1 cellular context compared by ENCODE assay signal in the genomic region with DNA sequence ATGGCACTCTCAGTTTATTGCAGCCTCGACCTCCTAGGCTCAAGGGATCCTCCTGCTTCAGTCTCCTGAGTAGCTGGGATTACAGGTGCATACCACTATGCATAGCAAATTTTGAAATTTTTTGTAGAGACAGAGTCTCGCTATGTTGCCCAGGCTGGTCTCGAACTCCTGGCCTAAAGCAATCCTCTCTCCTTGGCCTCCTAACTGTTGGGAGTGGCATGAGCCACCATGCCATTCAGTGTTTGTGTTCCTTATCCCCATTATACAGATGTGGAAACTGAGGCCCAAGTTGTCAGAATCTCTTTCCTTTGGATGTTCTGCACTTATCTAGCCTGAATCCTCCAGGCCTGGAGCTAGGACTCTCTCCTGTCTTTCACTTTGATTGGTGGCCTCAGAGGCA.
A peak's percentile ranks its signal among the peaks of the same experiment; 100 is the strongest.
TF ChIP-seq lines count a peak whose summit lies in the region.

No MANE protein-coding gene starts in this region.

TF ChIP-seq in HepG2, 621 proteins besides CTCF, POLR2A, EP300 and RAD21 (continued from another document):
- TF ChIP-seq, protein P1, sequence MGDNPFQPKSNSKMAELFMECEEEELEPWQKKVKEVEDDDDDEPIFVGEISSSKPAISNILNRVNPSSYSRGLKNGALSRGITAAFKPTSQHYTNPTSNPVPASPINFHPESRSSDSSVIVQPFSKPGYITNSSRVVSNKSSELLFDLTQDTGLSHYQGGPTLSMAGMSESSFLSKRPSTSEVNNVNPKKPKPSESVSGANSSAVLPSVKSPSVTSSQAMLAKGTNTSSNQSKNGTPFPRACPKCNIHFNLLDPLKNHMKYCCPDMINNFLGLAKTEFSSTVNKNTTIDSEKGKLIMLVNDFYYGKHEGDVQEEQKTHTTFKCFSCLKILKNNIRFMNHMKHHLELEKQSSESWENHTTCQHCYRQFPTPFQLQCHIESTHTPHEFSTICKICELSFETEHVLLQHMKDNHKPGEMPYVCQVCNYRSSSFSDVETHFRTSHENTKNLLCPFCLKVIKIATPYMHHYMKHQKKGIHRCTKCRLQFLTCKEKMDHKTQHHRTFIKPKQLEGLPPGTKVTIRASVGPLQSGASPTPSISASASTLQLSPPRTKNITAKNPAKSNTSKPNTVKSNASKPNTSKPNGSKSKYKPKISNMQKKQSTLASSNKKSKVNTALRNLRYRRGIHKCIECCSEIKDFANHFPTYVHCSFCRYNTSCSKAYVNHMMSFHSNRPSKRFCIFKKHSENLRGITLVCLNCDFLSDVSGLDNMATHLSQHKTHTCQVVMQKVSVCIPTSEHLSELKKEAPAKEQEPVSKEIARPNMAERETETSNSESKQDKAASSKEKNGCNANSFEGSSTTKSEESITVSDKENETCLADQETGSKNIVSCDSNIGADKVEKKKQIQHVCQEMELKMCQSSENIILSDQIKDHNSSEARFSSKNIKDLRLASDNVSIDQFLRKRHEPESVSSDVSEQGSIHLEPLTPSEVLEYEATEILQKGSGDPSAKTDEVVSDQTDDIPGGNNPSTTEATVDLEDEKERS (CRISPR knock-in tag; IDR thresholded peaks at IDR 0.05): 0 out of 2 replicates have a peak, but pooled peaks have one; percentile 2
- TF ChIP-seq ADNP (CRISPR knock-in tag; IDR thresholded peaks at IDR 0.05) (0 out of 2 replicates have a peak, but pooled peaks have one; percentile 74), SRY (CRISPR knock-in tag; IDR thresholded peaks at IDR 0.05) (no peak), ZBTB20 (CRISPR knock-in tag; IDR thresholded peaks at IDR 0.05; ENCODE audit: borderline replicate concordance, low read depth) (no peak), KLF15 (CRISPR knock-in tag; IDR thresholded peaks at IDR 0.05; ENCODE audit: borderline replicate concordance) (no peak), ZNF160 (CRISPR knock-in tag; IDR thresholded peaks at IDR 0.05) (no peak), SNRNP70 (IDR thresholded peaks at IDR 0.05; ENCODE audit: low read depth, low read length) (no peak), ZNF367 (CRISPR knock-in tag; IDR thresholded peaks at IDR 0.05; ENCODE audit: borderline replicate concordance) (no peak)
- TF ChIP-seq, protein P2, sequence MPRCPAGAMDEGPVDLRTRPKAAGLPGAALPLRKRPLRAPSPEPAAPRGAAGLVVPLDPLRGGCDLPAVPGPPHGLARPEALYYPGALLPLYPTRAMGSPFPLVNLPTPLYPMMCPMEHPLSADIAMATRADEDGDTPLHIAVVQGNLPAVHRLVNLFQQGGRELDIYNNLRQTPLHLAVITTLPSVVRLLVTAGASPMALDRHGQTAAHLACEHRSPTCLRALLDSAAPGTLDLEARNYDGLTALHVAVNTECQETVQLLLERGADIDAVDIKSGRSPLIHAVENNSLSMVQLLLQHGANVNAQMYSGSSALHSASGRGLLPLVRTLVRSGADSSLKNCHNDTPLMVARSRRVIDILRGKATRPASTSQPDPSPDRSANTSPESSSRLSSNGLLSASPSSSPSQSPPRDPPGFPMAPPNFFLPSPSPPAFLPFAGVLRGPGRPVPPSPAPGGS (CRISPR knock-in tag; IDR thresholded peaks at IDR 0.05): 0 out of 2 replicates have a peak, but pooled peaks have one; percentile 13
